Comparison of ENCODE assay signal across 10 cellular contexts in the genomic region with DNA sequence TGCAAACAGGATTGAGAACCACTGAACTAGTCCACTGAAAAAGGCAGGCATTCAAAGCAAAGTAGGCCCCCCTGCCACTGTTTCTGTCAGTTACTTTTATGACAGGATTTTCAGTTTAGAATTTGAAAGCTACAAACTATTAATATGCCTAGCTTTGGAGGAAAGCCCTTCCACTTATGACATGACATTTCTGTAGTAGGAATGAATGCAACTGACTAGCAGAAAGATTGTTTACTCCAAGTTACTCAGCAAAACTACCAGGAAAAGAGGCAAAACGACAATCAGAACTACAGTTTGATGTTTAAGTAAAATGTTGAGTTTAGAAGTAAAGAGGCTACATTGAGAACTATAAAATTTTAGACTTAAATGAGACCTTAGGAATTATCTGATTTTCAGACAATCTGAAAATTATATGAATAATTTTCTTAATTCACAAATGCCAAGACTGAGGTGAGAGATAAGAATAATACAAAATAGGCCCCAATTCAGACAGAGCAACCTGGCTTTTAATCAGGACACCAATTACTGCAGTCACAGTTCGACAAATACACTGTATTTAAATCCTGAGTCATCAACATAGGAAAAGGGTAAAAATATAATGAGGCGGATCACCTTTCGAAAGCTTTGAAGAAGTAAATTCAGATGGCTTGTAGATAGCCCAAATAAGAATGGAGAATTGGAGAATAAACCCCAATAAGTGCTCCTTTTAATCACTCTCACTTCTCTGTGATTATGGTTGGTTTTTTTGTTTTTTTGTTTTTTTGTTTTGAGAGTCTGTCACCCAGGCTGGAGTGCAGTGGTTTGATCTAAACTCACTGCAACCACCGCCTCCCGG. TPM values are rescaled to one million over a fixed set of nuclear protein-coding genes. Genes with fewer than 3 reads are reported as not detected.
DNase-seq lines count a peak whose midpoint lies in the region; ATAC-seq, FAIRE-seq and TF ChIP-seq lines count a peak whose summit lies in the region.
"Had no signal": no experiment of that assay in that cellular context is flagged by ENCODE, and none has a peak within 500 bp of the region (broad histone marks: within the 10 kb centered on the region; RNA-seq: fewer than 3 reads in every experiment).

No MANE protein-coding gene starts in this region.

- peak overlapping the region in 2 of 9 donors; percentile 26 to 44 for H3K27ac Mint-ChIP-seq in naive thymus-derived CD4-positive, alpha-beta T cell

- CTCF ChIA-PET in naive thymus-derived CD4-positive, alpha-beta T cell (lab: Charles Lee): interaction anchor here (3.4 kb wide), 1 partner anchor 73 kb away, joined by 35 read pairs; the partner anchor contains the start of gene CHD1L

- no peak for FAIRE-seq in bronchial epithelial cell (lab: Jason Lieb, UNC)

- peak overlapping the region; percentile 37 to 99 (median 88) for H3K4me3 Mint-ChIP-seq in naive thymus-derived CD4-positive, alpha-beta T cell

- no peaks in the 10 kb centered on the region for H3K9me3 ChIP-seq in naive thymus-derived CD4-positive, alpha-beta T cell (ENCODE audit: control insufficient read depth in 2 of 3, low read length in 3 of 3)

- H3K9ac ChIP-seq in KMS-11: no peak overlapping the region

- H3K36me3 Mint-ChIP-seq in naive thymus-derived CD4-positive, alpha-beta T cell: peaks cover 13 to 20% (median 16%) of the 10 kb centered on the region in 5 donors

- no peak overlapping the region for H2AFZ ChIP-seq in KMS-11 (ENCODE audit: low read depth)

- H3K4me1 ChIP-seq in KMS-11 (ENCODE audit: low read depth, poor library complexity, severe bottlenecking): peaks cover 37% of the 10 kb centered on the region
- H3K4me1 ChIP-seq in naive thymus-derived CD4-positive, alpha-beta T cell (ENCODE audit: control insufficient read depth in 2 of 2, insufficient read depth in 2 of 2, low read length in 2 of 2): peaks cover 15% of the 10 kb centered on the region in 2 donors

- H3K27ac ChIP-seq in C4-2B: peak overlapping the region; percentile 90; the same call in 1 of the 2 replicates
- no peak overlapping the region for H3K27ac ChIP-seq in KMS-11
- no peak overlapping the region for H3K27ac ChIP-seq in naive thymus-derived CD4-positive, alpha-beta T cell (ENCODE audit: low read depth, low read length)

- no peaks in the 10 kb centered on the region for H3K27me3 ChIP-seq in KMS-11 (ENCODE audit: insufficient read depth, low read depth)
- no peaks in the 10 kb centered on the region for H3K27me3 ChIP-seq in bronchial epithelial cell (ENCODE audit: control insufficient read depth, insufficient read depth, low read length)
- no peaks in the 10 kb centered on the region for H3K27me3 ChIP-seq in naive thymus-derived CD4-positive, alpha-beta T cell (ENCODE audit: control insufficient read depth in 2 of 2, insufficient read depth in 2 of 2, low read length in 2 of 2)
- H3K27me3 ChIP-seq in H7 (ENCODE audit: control insufficient read depth, insufficient read depth, low read length): no peaks in the 10 kb centered on the region

- H3K79me2 ChIP-seq in KMS-11 (ENCODE audit: insufficient read depth, low read depth): peaks cover 47% of the 10 kb centered on the region

- no peak for ATAC-seq in naive thymus-derived CD4-positive, alpha-beta T cell
- ATAC-seq: activated CD4-positive, CD25-positive, alpha-beta regulatory T cell treated with anti-CD3 and anti-CD28 coated beads, Interleukin-2, amount 50 U/mL, for 24 hours had no signal

- intact Hi-C loops in naive thymus-derived CD4-positive, alpha-beta T cell (cut with micrococcal nuclease): loop anchor here in 1 of 2 donors (10.0 kb wide), 1 partner anchor 235 kb away; the partner anchor contains the start of gene NBPF12

- DNase-seq in bronchial epithelial cell (ENCODE audit: low read depth): peak; percentile 30
- no peak for DNase-seq in naive thymus-derived CD4-positive, alpha-beta T cell
- no peak for DNase-seq in dermis blood vessel endothelial cell
- DNase-seq in GM03348 (ENCODE audit: low spot score): no peak
- DNase-seq in H7: no peak
- DNase-seq in NCI-H510A treated with DMSO at 0.1 percent for 48 hours (lab: John Stamatoyannopoulos, UW): no peak
- DNase-seq: NCI-H1105 treated with DMSO at 0.1 percent for 48 hours had no signal

- POLR2A ChIA-PET in naive thymus-derived CD4-positive, alpha-beta T cell (lab: Charles Lee): interaction anchor here (1.0 to 1.2 kb wide), 2 partner anchors 8 to 86 kb away, joined by 3 read pairs; no protein-coding TSS in a partner anchor

- H3K4me1 Mint-ChIP-seq in naive thymus-derived CD4-positive, alpha-beta T cell: peaks cover 23 to 53% (median 40%) of the 10 kb centered on the region in 7 donors

- no peaks in the 10 kb centered on the region for H3K27me3 Mint-ChIP-seq in naive thymus-derived CD4-positive, alpha-beta T cell

- H4K20me1 ChIP-seq in KMS-11 (ENCODE audit: insufficient read depth): no peaks in the 10 kb centered on the region

- peak overlapping the region; percentile 82 for H3K4me2 ChIP-seq in KMS-11

- H3K4me3 ChIP-seq in KMS-11 (IDR thresholded peaks at IDR 0.05; ENCODE audit: insufficient read depth, low read depth, low read length): no peak overlapping the region
- peak overlapping the region; percentile 5 for H3K4me3 ChIP-seq in bronchial epithelial cell (ENCODE audit: low read depth, low read length)
- H3K4me3 ChIP-seq in naive thymus-derived CD4-positive, alpha-beta T cell (ENCODE audit: low read length): no peak overlapping the region
- no peak overlapping the region; the same call in 1 of the 2 replicates for H3K4me3 ChIP-seq in H7 (ENCODE audit: insufficient read depth, low read depth, low read length)

- H3K9me3 Mint-ChIP-seq in naive thymus-derived CD4-positive, alpha-beta T cell: peaks cover 0 to 10% (median 0%) of the 10 kb centered on the region in 11 donors

- H3K36me3 ChIP-seq in KMS-11 (ENCODE audit: insufficient read depth) (no peaks in the 10 kb centered on the region), bronchial epithelial cell (ENCODE audit: control insufficient read depth, insufficient read depth, low read length) (peaks cover 5% of the 10 kb centered on the region), H7 (replicated peaks; ENCODE audit: control insufficient read depth, insufficient read depth, low read length) (peaks cover 3% of the 10 kb centered on the region)
- H3K36me3 ChIP-seq in naive thymus-derived CD4-positive, alpha-beta T cell (ENCODE audit: control insufficient read depth in 2 of 3, insufficient read depth in 3 of 3, low read length in 3 of 3): peaks cover 7 to 28% (median 7%) of the 10 kb centered on the region in 3 experiments

- TF ChIP-seq CTCF in C4-2B (conservative IDR thresholded peaks at IDR 0.05): no peak
- TF ChIP-seq CTCF in KMS-11 (conservative IDR thresholded peaks at IDR 0.05; ENCODE audit: low read depth, low read length): no peak
- TF ChIP-seq CTCF in bronchial epithelial cell (IDR thresholded peaks at IDR 0.05; ENCODE audit: insufficient read depth, low read length, severe bottlenecking): no peak

RNA-seq across cellular contexts. Expression of gene PRKAB2, which starts 2.2 kb away (rescaled TPM):
- total RNA-seq in bronchial epithelial cell: 23.2 and 27.9 TPM in 2 replicates
- total RNA-seq in naive thymus-derived CD4-positive, alpha-beta T cell: 10 to 100 TPM in 4 of 5 experiments, 1 to 10 TPM in 1; 8.1 to 26.9 (median 11.4) TPM
- 1 to 10 TPM; 2.4 to 3.7 TPM for polyA plus RNA-seq in naive thymus-derived CD4-positive, alpha-beta T cell
- total RNA-seq in dermis blood vessel endothelial cell: 5.6 and 6.3 TPM in 2 replicates
- 36.0 and 46.0 TPM in 2 replicates for total RNA-seq in H7 (2014; rRNA removed; shearing (Covaris generic))

RNA-seq across cellular contexts. Expression of gene FMO5, which starts 55.1 kb away (rescaled TPM):
- total RNA-seq in bronchial epithelial cell (0.51 TPM in 1 of 2 replicates, not detected in the other), dermis blood vessel endothelial cell (3.6 and 5.3 TPM in 2 replicates)
- total RNA-seq in naive thymus-derived CD4-positive, alpha-beta T cell: 1 to 10 TPM in 2 of 5 experiments, under 1 TPM in 3; 0.29 to 4.3 (median 0.70) TPM
- polyA plus RNA-seq in naive thymus-derived CD4-positive, alpha-beta T cell: under 1 TPM; 0.22 to 0.79 TPM
- total RNA-seq in H7 (2014; rRNA removed; shearing (Covaris generic)): 5.0 and 6.3 TPM in 2 replicates
